Comparison of ENCODE assay signal across 2 cellular contexts in genomic region chr17:63445065-63445464, GRCh38.
TF ChIP-seq lines count a peak whose summit lies in the region.

No MANE protein-coding gene starts in this region.

TF ChIP-seq in SK-N-SH, 30 proteins besides CTCF, POLR2A, EP300 and RAD21 (continued from another document):
- no peak for TF ChIP-seq REST (IDR thresholded peaks at IDR 0.05; ENCODE audit: low read depth, low read length)

TF ChIP-seq in SK-N-SH treated with all-trans-retinoic acid at 6 μM for 48 hours, 23 proteins besides CTCF, POLR2A, EP300 and RAD21 (continued from another document):
- no peak for TF ChIP-seq PATZ1 (CRISPR knock-in tag; IDR thresholded peaks at IDR 0.05; ENCODE audit: borderline replicate concordance)
- TF ChIP-seq ISL1 (CRISPR knock-in tag; IDR thresholded peaks at IDR 0.05) = no peak
- TF ChIP-seq TCF4 (CRISPR knock-in tag; IDR thresholded peaks at IDR 0.05; ENCODE audit: borderline replicate concordance) = no peak
- no peak for TF ChIP-seq RARB (CRISPR knock-in tag; IDR thresholded peaks at IDR 0.05)
- TF ChIP-seq BACH2 (CRISPR knock-in tag; IDR thresholded peaks at IDR 0.05; ENCODE audit: borderline replicate concordance) = no peak
- TF ChIP-seq SNAI2 (CRISPR knock-in tag; IDR thresholded peaks at IDR 0.05) = no peak
- no peak for TF ChIP-seq CREB5 (CRISPR knock-in tag; IDR thresholded peaks at IDR 0.05; ENCODE audit: low read depth)
- TF ChIP-seq GLIS3 (CRISPR knock-in tag; IDR thresholded peaks at IDR 0.05) = no peak
TF ChIP-seq in SK-N-SH treated with all-trans-retinoic acid at 6 μM for 48 hours: peak in this region for 0.
